Comparison of ENCODE assay signal across 8 cellular contexts in the genomic region with DNA sequence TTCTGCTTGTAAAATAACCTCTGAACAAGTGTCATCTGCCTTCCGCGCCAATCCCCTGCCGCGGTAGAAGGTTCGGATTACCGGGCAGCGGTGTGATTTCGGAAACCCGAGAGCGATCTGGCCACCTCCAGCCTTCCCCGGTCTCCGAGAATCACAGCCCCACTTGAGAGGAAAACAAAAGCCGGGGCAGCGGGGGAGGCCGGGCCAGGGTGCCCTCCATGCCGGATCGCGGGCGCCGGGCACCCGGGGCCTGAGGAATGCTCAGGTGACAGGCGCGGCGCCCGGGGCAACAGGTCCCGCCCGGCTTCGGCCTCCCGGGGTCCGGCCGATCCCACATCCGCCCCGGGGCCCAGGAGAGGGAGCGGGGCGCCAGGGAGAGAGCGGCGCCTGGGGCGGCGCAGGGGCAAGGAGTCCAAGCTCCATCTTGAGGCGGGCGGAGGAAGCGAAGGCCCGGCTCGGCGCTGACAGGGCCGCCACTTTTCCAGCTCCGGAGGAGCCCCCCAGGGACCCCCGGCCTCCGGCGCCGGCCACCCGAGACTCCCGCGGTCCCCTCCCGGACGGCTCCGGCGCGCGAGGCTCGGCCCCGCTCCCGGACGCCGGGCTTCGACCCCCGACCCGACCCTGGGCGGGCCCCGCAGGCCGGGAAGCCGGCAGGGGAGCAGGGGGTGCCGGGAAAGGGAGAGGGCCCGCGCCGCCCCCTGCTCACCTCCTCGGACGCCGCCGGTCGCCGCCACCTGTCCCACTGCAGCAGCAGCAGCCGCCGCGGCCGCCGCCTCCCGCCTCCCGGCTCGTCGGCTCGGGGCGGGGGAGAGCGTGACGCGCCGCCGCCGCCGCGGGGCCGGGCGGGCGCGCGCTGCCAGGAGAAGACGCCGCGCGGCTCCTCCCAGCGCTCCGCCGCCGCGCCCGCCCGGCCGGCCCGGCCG. TPM values are rescaled to one million over a fixed set of nuclear protein-coding genes. Genes with fewer than 3 reads are reported as not detected.
DNase-seq lines count a peak whose midpoint lies in the region; ATAC-seq and TF ChIP-seq lines count a peak whose summit lies in the region.

CLIP1 (minus strand) TSS at position 855 of the 923 bp plus-strand sequence. CDS start 42,217 bp downstream, outside the sequence.

- H3K9me3 ChIP-seq in SU-DHL-6 (ENCODE audit: insufficient read depth, low read length) (no peaks in the 10 kb centered on the region), adipocyte (ENCODE audit: control insufficient read depth, low read length) (no peaks in the 10 kb centered on the region), heart right ventricle (no peaks in the 10 kb centered on the region), prostate gland (no peaks in the 10 kb centered on the region)

- H2AFZ ChIP-seq in SU-DHL-6 (ENCODE audit: low read depth, low read length, severe bottlenecking) = peak within 1 kb of the TSS; percentile 92

- H3K4me2 ChIP-seq in SU-DHL-6 (ENCODE audit: low read depth, low read length, poor library complexity, severe bottlenecking) = peak within 1 kb of the TSS; percentile 84

- no peaks in the 10 kb centered on the region for H3K79me2 ChIP-seq in SU-DHL-6 (ENCODE audit: insufficient read depth, low read length)

- no peaks in the 10 kb centered on the region for H3K9me2 ChIP-seq in SU-DHL-6 (replicated peaks; ENCODE audit: insufficient read depth, low read length)

- H3F3A ChIP-seq in SU-DHL-6 (ENCODE audit: insufficient read depth) = peaks cover 14% of the 10 kb centered on the region; the same call in 1 of the 2 replicates

- H3K9ac ChIP-seq in SU-DHL-6 (ENCODE audit: low read length) = peak within 1 kb of the TSS; percentile 80
- H3K9ac ChIP-seq in adipocyte (ENCODE audit: low read length) = peak within 1 kb of the TSS; percentile 98

- H3K4me3 ChIP-seq in SU-DHL-6 (ENCODE audit: insufficient read depth, low read length, poor library complexity, severe bottlenecking) (peak within 1 kb of the TSS; percentile 70), adipocyte (ENCODE audit: low read length) (peak within 1 kb of the TSS; percentile 96), heart right ventricle (peak within 1 kb of the TSS; percentile 43 to 100 (median 95)), prostate gland (peak within 1 kb of the TSS; percentile 78 to 93)

- WGBS in heart right ventricle, 2 donors = 0 to 1% methylated on average over 104 to 115 of the region's 120 CpGs
- WGBS in prostate gland = 1% methylated on average over 57 of the region's 120 CpGs

- intact Hi-C loops in heart right ventricle (cut with DNase I) = loop anchor here in 1 of 10 donors (2.0 kb wide), 1 partner anchor 21 kb away; no protein-coding TSS in a partner anchor
- intact Hi-C loops in prostate gland (cut with DNase I) = no loop called here

- no peak within 1 kb of the TSS for H3K27ac ChIP-seq in SU-DHL-6 (ENCODE audit: low read depth, low read length)
- H3K27ac ChIP-seq in heart right ventricle = peak within 1 kb of the TSS; percentile 96 to 100 (median 98)
- H3K27ac ChIP-seq in prostate gland = peak within 1 kb of the TSS; percentile 97 to 98

- peak; percentile 53 for TF ChIP-seq POLR2A in prostate gland (IDR thresholded peaks at IDR 0.05)

- H3K36me3 ChIP-seq in SU-DHL-6 (ENCODE audit: low read length) (no peaks in the 10 kb centered on the region), adipocyte (ENCODE audit: control insufficient read depth, insufficient read depth, low read length, severe bottlenecking) (no peaks in the 10 kb centered on the region), heart right ventricle (peaks cover 0 to under 1% (median 0%) of the 10 kb centered on the region in 9 donors), prostate gland (no peaks in the 10 kb centered on the region)

- TF ChIP-seq CTCF in GM20000 (IDR thresholded peaks at IDR 0.05; ENCODE audit: extremely low read depth, missing control alignments) (peak; percentile 43), SU-DHL-6 (IDR thresholded peaks at IDR 0.05; ENCODE audit: insufficient read depth, low read length, poor library complexity, severe bottlenecking) (peak; percentile 34), heart right ventricle (IDR thresholded peaks at IDR 0.05) (peak in 8 of 9 donors; percentile 31 to 66 (median 50)), prostate gland (IDR thresholded peaks at IDR 0.05) (peak in 3 of 4 experiments; percentile 16 to 52 (median 42))

- H4K20me1 ChIP-seq in SU-DHL-6 (ENCODE audit: low read depth, low read length) = no peaks in the 10 kb centered on the region

- DNase-seq in DMS153 treated with DMSO at 0.1 percent for 48 hours (lab: John Stamatoyannopoulos, UW; ENCODE audit: unreplicated experiment) (peak; percentile 56), GM20000 (ENCODE audit: low spot score) (peak; percentile 87), HuH-7 (ENCODE audit: low spot score) (peak; percentile 30), adipocyte (ENCODE audit: low read depth) (peak; percentile 89), heart right ventricle (peak; percentile 57 to 71), prostate gland (ENCODE audit: low spot score) (peak; percentile 55), COLO829 (ENCODE audit: low spot score) (no peak)

- peaks cover 23% of the 10 kb centered on the region for H3K4me1 ChIP-seq in adipocyte (ENCODE audit: control insufficient read depth, insufficient read depth, low read length)
- peaks cover 12 to 45% (median 27%) of the 10 kb centered on the region in 9 donors for H3K4me1 ChIP-seq in heart right ventricle
- peaks cover 7% of the 10 kb centered on the region for H3K4me1 ChIP-seq in prostate gland (replicated peaks)

- peak; percentile 78 to 93 (median 88) for ATAC-seq in heart right ventricle

- H3K27me3 ChIP-seq in SU-DHL-6 (ENCODE audit: low read length) = no peaks in the 10 kb centered on the region; the same call in 1 of the 2 replicates
- no peaks in the 10 kb centered on the region for H3K27me3 ChIP-seq in adipocyte (replicated peaks; ENCODE audit: control insufficient read depth, insufficient read depth, low read length)
- no peaks in the 10 kb centered on the region for H3K27me3 ChIP-seq in heart right ventricle
- H3K27me3 ChIP-seq in prostate gland (replicated peaks; ENCODE audit: insufficient read depth) = no peaks in the 10 kb centered on the region

RNA-seq across cellular contexts. Expression of gene CLIP1, which starts in this region (rescaled TPM):
- total RNA-seq in heart right ventricle = 100 to 1,000 TPM in 5 of 10 donors, 10 to 100 TPM in 5; 87.4 to 135 (median 100) TPM
- polyA plus RNA-seq in heart right ventricle = 10 to 100 TPM; 36.3 to 39.1 TPM
- total RNA-seq in prostate gland = 10 to 100 TPM; 59.9 to 84.1 TPM
